9 cellular contexts compared by ENCODE assay signal in genomic region chr10:17290226-17290625, GRCh38.
A peak's percentile ranks its signal among the peaks of the same experiment; 100 is the strongest.
DNase-seq lines count a peak whose midpoint lies in the region; ATAC-seq and TF ChIP-seq lines count a peak whose summit lies in the region.
"Had no signal": no experiment of that assay in that cellular context is flagged by ENCODE, and none has a peak within 500 bp of the region (broad histone marks: within the 10 kb centered on the region; RNA-seq: fewer than 3 reads in every experiment).

No MANE protein-coding gene starts in this region.

- 68% methylated on average over 6 of the region's 6 CpGs for WGBS in hepatocyte (ENCODE audit: low lambda C conversion rate, missing lambda C conversion rate)

- no peak overlapping the region for H2AFZ ChIP-seq in hepatocyte

- no peaks in the 10 kb centered on the region for H4K20me1 ChIP-seq in hepatocyte (ENCODE audit: insufficient read depth, poor library complexity, severe bottlenecking)

- H3K4me3 Mint-ChIP-seq in activated T-helper 1 cell treated with anti-CD3 and anti-CD28 coated beads, Interleukin-12 subunit alpha, Interleukin-12 subunit beta, Interleukin-2, Interleukin-4 antibody, amounts not matched to agents 30 ng/mL and 10 ng/mL and 1 ng/mL, durations not matched to agents 14 hours and 24 hours and 36 hours, result no peak overlapping the region

- TF ChIP-seq CTCF in C4-2B (conservative IDR thresholded peaks at IDR 0.05) (peak; percentile 68), hepatocyte (IDR thresholded peaks at IDR 0.05; ENCODE audit: poor library complexity) (peak; percentile 28)

- no peak for TF ChIP-seq POLR2A in GM18505 (IDR thresholded peaks at IDR 0.05; ENCODE audit: borderline replicate concordance, extremely low read depth, insufficient read depth, insufficient read length)

- H3K27ac ChIP-seq in C4-2B, result no peak overlapping the region
- H3K27ac ChIP-seq in hepatocyte, result no peak overlapping the region
- H3K27ac ChIP-seq: SK-N-MC had no signal

- H3K9me2 ChIP-seq in hepatocyte (replicated peaks; ENCODE audit: insufficient read depth), result no peaks in the 10 kb centered on the region

- H3K4me1 ChIP-seq in hepatocyte (ENCODE audit: insufficient read depth), result no peaks in the 10 kb centered on the region

- H3K4me3 ChIP-seq in hepatocyte, result no peak overlapping the region
- H3K4me3 ChIP-seq: SK-N-MC had no signal

- H3K27me3 ChIP-seq in hepatocyte, result no peaks in the 10 kb centered on the region

- H3K4me2 ChIP-seq in hepatocyte, result no peak overlapping the region

- no peaks in the 10 kb centered on the region for H3K36me3 Mint-ChIP-seq in activated T-helper 1 cell treated with anti-CD3 and anti-CD28 coated beads, Interleukin-12 subunit alpha, Interleukin-12 subunit beta, Interleukin-2, Interleukin-4 antibody, amounts not matched to agents 30 ng/mL and 10 ng/mL and 1 ng/mL, durations not matched to agents 14 hours and 24 hours and 36 hours (ENCODE audit: low read depth)

- intact Hi-C loops in activated T-helper 1 cell treated with anti-CD3 and anti-CD28 coated beads, Interleukin-12 subunit alpha, Interleukin-12 subunit beta, Interleukin-2, Interleukin-4 antibody, amounts not matched to agents 30 ng/mL and 10 ng/mL and 1 ng/mL, durations not matched to agents 14 hours and 24 hours and 36 hours (cut with micrococcal nuclease), result loop anchor here (5.0 kb wide), 1 partner anchor 142 kb away; no protein-coding TSS in a partner anchor

- H3K9me3 Mint-ChIP-seq in activated T-helper 1 cell treated with anti-CD3 and anti-CD28 coated beads, Interleukin-12 subunit alpha, Interleukin-12 subunit beta, Interleukin-2, Interleukin-4 antibody, amounts not matched to agents 30 ng/mL and 10 ng/mL and 1 ng/mL, durations not matched to agents 14 hours and 24 hours and 36 hours, result no peaks in the 10 kb centered on the region

- H3K27ac Mint-ChIP-seq in activated T-helper 1 cell treated with anti-CD3 and anti-CD28 coated beads, Interleukin-12 subunit alpha, Interleukin-12 subunit beta, Interleukin-2, Interleukin-4 antibody, amounts not matched to agents 30 ng/mL and 10 ng/mL and 1 ng/mL, durations not matched to agents 14 hours and 24 hours and 36 hours, result no peak overlapping the region

- ATAC-seq in GM18861 (IDR thresholded peaks at IDR 0.05; ENCODE audit: unreplicated experiment), result peak; percentile 48
- no peak for ATAC-seq in GM21737 (IDR thresholded peaks at IDR 0.05; ENCODE audit: unreplicated experiment)
- ATAC-seq in GM18505 (IDR thresholded peaks at IDR 0.05; ENCODE audit: unreplicated experiment), result no peak

- no peaks in the 10 kb centered on the region for H3K79me2 ChIP-seq in hepatocyte

- peaks cover 13% of the 10 kb centered on the region for H3K27me3 Mint-ChIP-seq in activated T-helper 1 cell treated with anti-CD3 and anti-CD28 coated beads, Interleukin-12 subunit alpha, Interleukin-12 subunit beta, Interleukin-2, Interleukin-4 antibody, amounts not matched to agents 30 ng/mL and 10 ng/mL and 1 ng/mL, durations not matched to agents 14 hours and 24 hours and 36 hours (ENCODE audit: insufficient read depth)

- H3K36me3 ChIP-seq in hepatocyte (replicated peaks; ENCODE audit: insufficient read depth, low read depth), result no peaks in the 10 kb centered on the region

- DNase-seq in SW480 (ENCODE audit: low spot score), result peak; percentile 52
- DNase-seq in hepatocyte (ENCODE audit: low spot score), result no peak
- no peak for DNase-seq in activated T-helper 1 cell treated with anti-CD3 and anti-CD28 coated beads, Interleukin-12 subunit alpha, Interleukin-12 subunit beta, Interleukin-2, Interleukin-4 antibody, amounts not matched to agents 30 ng/mL and 10 ng/mL and 1 ng/mL, durations not matched to agents 14 hours and 24 hours and 36 hours (ENCODE audit: low spot score)
- no peak for DNase-seq in NCI-H1694 (lab: John Stamatoyannopoulos, UW)

- peaks cover 7% of the 10 kb centered on the region for H3K4me1 Mint-ChIP-seq in activated T-helper 1 cell treated with anti-CD3 and anti-CD28 coated beads, Interleukin-12 subunit alpha, Interleukin-12 subunit beta, Interleukin-2, Interleukin-4 antibody, amounts not matched to agents 30 ng/mL and 10 ng/mL and 1 ng/mL, durations not matched to agents 14 hours and 24 hours and 36 hours (ENCODE audit: low read depth)

- no peaks in the 10 kb centered on the region for H3K9me3 ChIP-seq in hepatocyte (ENCODE audit: low read depth)
